ENCODE assay signal across 15 cellular contexts in the genomic region with DNA sequence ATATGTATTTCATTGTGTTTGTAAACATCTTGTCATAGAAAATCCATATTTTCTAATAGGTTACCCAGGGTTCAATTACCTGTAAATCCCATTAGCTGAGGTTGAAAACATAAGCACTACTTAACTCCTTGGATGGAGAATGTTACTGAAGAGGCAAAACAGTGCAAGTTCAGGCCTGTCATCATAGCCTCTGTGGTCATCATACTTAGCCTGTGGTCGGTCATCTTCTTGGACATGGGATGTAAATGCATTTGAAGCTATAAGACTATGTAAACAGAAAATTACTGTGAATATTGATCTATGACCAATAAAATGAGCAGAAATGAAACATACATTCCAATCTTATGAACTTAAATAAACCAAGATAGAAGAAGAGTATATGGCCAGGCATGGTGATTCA.
A peak's percentile ranks its signal among the peaks of the same experiment; 100 is the strongest.
DNase-seq lines count a peak whose midpoint lies in the region; ATAC-seq and TF ChIP-seq lines count a peak whose summit lies in the region.
"Had no signal": no experiment of that assay in that cellular context is flagged by ENCODE, and none has a peak within 500 bp of the region (broad histone marks: within the 10 kb centered on the region; RNA-seq: fewer than 3 reads in every experiment).

No MANE protein-coding gene starts in this region.

- TF ChIP-seq CTCF in LNCaP clone FGC (IDR thresholded peaks at IDR 0.05; ENCODE audit: control insufficient read depth, extremely low read depth, insufficient read depth) = no peak
- no peak for TF ChIP-seq CTCF in RWPE2 (IDR thresholded peaks at IDR 0.05; ENCODE audit: poor library complexity, severe bottlenecking)
- TF ChIP-seq CTCF in spleen (IDR thresholded peaks at IDR 0.05 in 8 of 11, conservative IDR thresholded peaks at IDR 0.05 in 3 of 11) = no peak

- ATAC-seq in RWPE2 (ENCODE audit: low read depth) (peak; percentile 76), GM19324 (IDR thresholded peaks at IDR 0.05; ENCODE audit: low FRiP score, unreplicated experiment) (no peak)
- ATAC-seq: CD8-positive, alpha-beta T cell; GM12878 had no signal

- 80 to 87% (median 83%) methylated on average over 1 of the region's 1 CpG for WGBS in spleen, 5 donors

- H3K27ac ChIP-seq in RWPE2 (ENCODE audit: poor library complexity, severe bottlenecking) (no peak overlapping the region), spleen (no peak overlapping the region)
- H3K27ac ChIP-seq: BLaER1 treated with 17β-estradiol and CSF1 and Interleukin-3, amounts not matched to agents 10 nM and 100 nM; GM23248 had no signal

- intact Hi-C loops in spleen (cut with DNase I; ENCODE audit: low total_unique reads) = no loop called here

- no peak for TF ChIP-seq POLR2A in spleen (IDR thresholded peaks at IDR 0.05)

- H3K9me3 ChIP-seq in RWPE2 (ENCODE audit: severe bottlenecking) (no peaks in the 10 kb centered on the region), spleen (no peaks in the 10 kb centered on the region)
- H3K9me3 ChIP-seq: BLaER1 treated with 17β-estradiol and CSF1 and Interleukin-3, amounts not matched to agents 10 nM and 100 nM; HAP-1 had no signal

- H3K27me3 ChIP-seq in RWPE2 (ENCODE audit: insufficient read depth, poor library complexity, severe bottlenecking) (no peaks in the 10 kb centered on the region), spleen (replicated peaks in 1 of 7) (no peaks in the 10 kb centered on the region)
- H3K27me3 ChIP-seq: BLaER1 treated with 17β-estradiol and CSF1 and Interleukin-3, amounts not matched to agents 10 nM and 100 nM had no signal

- DNase-seq in HCEC 1CT (peak; percentile 39), LNCaP clone FGC (ENCODE audit: low read depth) (peak; percentile 7), RWPE2 (ENCODE audit: low spot score) (no peak), fibroblast of peridontal ligament (ENCODE audit: extremely low read depth) (peak; percentile 38), spleen (no peak)
- DNase-seq in central memory CD4-positive, alpha-beta T cell = no peak
- DNase-seq: Calu3; CD8-positive, alpha-beta T cell; DND-41; EL; GM23248 had no signal

- H3K4me1 ChIP-seq in RWPE2 (ENCODE audit: insufficient read depth, poor library complexity, severe bottlenecking) = peaks cover 9% of the 10 kb centered on the region
- H3K4me1 ChIP-seq in spleen = no peaks in the 10 kb centered on the region
- H3K4me1 ChIP-seq: BLaER1 treated with 17β-estradiol and CSF1 and Interleukin-3, amounts not matched to agents 10 nM and 100 nM; HAP-1 had no signal

- no peaks in the 10 kb centered on the region for H3K36me3 ChIP-seq in RWPE2 (ENCODE audit: low read depth)
- H3K36me3 ChIP-seq in spleen = no peaks in the 10 kb centered on the region
- H3K36me3 ChIP-seq: BLaER1 treated with 17β-estradiol and CSF1 and Interleukin-3, amounts not matched to agents 10 nM and 100 nM; HAP-1 had no signal

- H3K4me3 ChIP-seq in LNCaP clone FGC (ENCODE audit: low read depth, low read length) (no peak overlapping the region), RWPE2 (ENCODE audit: severe bottlenecking) (no peak overlapping the region), spleen (no peak overlapping the region)
- H3K4me3 ChIP-seq: BLaER1 treated with 17β-estradiol and CSF1 and Interleukin-3, amounts not matched to agents 10 nM and 100 nM; GM12878; GM23248; HAP-1 had no signal

Comparison
In these comparisons a context has a peak if more than half of its experiments do, and no peak if none do; other contexts are left out.
1. DNase-seq: peak in HCEC 1CT (single experiment), LNCaP clone FGC (single experiment) and fibroblast of peridontal ligament (single experiment); none in RWPE2 (single experiment), central memory CD4-positive, alpha-beta T cell (single experiment) and spleen (single experiment).